In genomic region chr3:39255503-39256325, GRCh38 we compare ENCODE assay signal across 8 cellular contexts. TPM values are rescaled to one million over a fixed set of nuclear protein-coding genes. Genes with fewer than 3 reads are reported as not detected.
A peak's percentile ranks its signal among the peaks of the same experiment; 100 is the strongest.
DNase-seq lines count a peak whose midpoint lies in the region; ATAC-seq and TF ChIP-seq lines count a peak whose summit lies in the region.

No MANE protein-coding gene starts in this region.

- BruUV-seq in OCI-LY7 (replicated peaks; lab: Mats Ljungman, UMichigan): TSS peak; percentile 89

- H3K36me3 ChIP-seq in OCI-LY7 (ENCODE audit: insufficient read depth, low read length): no peaks in the 10 kb centered on the region

- H3K9me2 ChIP-seq in OCI-LY7 (ENCODE audit: insufficient read depth, low read length): no peaks in the 10 kb centered on the region

- H3K4me1 ChIP-seq in OCI-LY7 (ENCODE audit: insufficient read depth, low read length, poor library complexity, severe bottlenecking): peaks cover 59% of the 10 kb centered on the region

- H3K4me3 ChIP-seq in OCI-LY7 (ENCODE audit: low read depth, low read length, poor library complexity, severe bottlenecking): peak overlapping the region; percentile 45

- no peaks in the 10 kb centered on the region for H3K79me2 ChIP-seq in OCI-LY7 (ENCODE audit: insufficient read depth, low read depth, low read length)

- no peaks in the 10 kb centered on the region for H3K9me3 ChIP-seq in OCI-LY7 (ENCODE audit: low read length)

- POLR2A ChIA-PET in OCI-LY7 (lab: Charles Lee): interaction anchor here (0.5 to 2.0 kb wide), 11 partner anchors 11 to 71 kb away, joined by 3 to 11 read pairs (median 4); partner anchors contain the start of gene CX3CR1

- H4K20me1 ChIP-seq in OCI-LY7 (ENCODE audit: insufficient read depth, low read length): no peaks in the 10 kb centered on the region

- H3K36me3 Mint-ChIP-seq in activated naive CD4-positive, alpha-beta T cell treated with anti-CD3 and anti-CD28 coated beads, Interleukin-2, amount 10 ng/mL, durations not matched to agents 7 days and 5 days: no peaks in the 10 kb centered on the region
- H3K36me3 Mint-ChIP-seq in activated CD8-positive, alpha-beta memory T cell treated with anti-CD3 and anti-CD28 coated beads, Interleukin-2, amount 10 ng/mL, durations not matched to agents 7 days and 5 days: no peaks in the 10 kb centered on the region

- H3K4me2 ChIP-seq in OCI-LY7 (ENCODE audit: low read length): peak overlapping the region; percentile 77

- peaks cover 49% of the 10 kb centered on the region for H3K27me3 Mint-ChIP-seq in activated naive CD4-positive, alpha-beta T cell treated with anti-CD3 and anti-CD28 coated beads, Interleukin-2, amount 10 ng/mL, durations not matched to agents 7 days and 5 days
- peaks cover 32% of the 10 kb centered on the region for H3K27me3 Mint-ChIP-seq in activated CD8-positive, alpha-beta memory T cell treated with anti-CD3 and anti-CD28 coated beads, Interleukin-2, amount 10 ng/mL, durations not matched to agents 7 days and 5 days

- no peaks in the 10 kb centered on the region for H3K9me3 Mint-ChIP-seq in activated naive CD4-positive, alpha-beta T cell treated with anti-CD3 and anti-CD28 coated beads, Interleukin-2, amount 10 ng/mL, durations not matched to agents 7 days and 5 days
- H3K9me3 Mint-ChIP-seq in activated CD8-positive, alpha-beta memory T cell treated with anti-CD3 and anti-CD28 coated beads, Interleukin-2, amount 10 ng/mL, durations not matched to agents 7 days and 5 days (ENCODE audit: low read depth): no peaks in the 10 kb centered on the region

- TF ChIP-seq CTCF in OCI-LY7 (conservative IDR thresholded peaks at IDR 0.05; ENCODE audit: low read length): no peak

- peak overlapping the region; percentile 35 for H3K27ac Mint-ChIP-seq in activated naive CD4-positive, alpha-beta T cell treated with anti-CD3 and anti-CD28 coated beads, Interleukin-2, amount 10 ng/mL, durations not matched to agents 7 days and 5 days
- H3K27ac Mint-ChIP-seq in activated CD8-positive, alpha-beta memory T cell treated with anti-CD3 and anti-CD28 coated beads, Interleukin-2, amount 10 ng/mL, durations not matched to agents 7 days and 5 days: no peak overlapping the region

- H3K27ac ChIP-seq in OCI-LY7 (ENCODE audit: low read depth, low read length, poor library complexity, severe bottlenecking): peak overlapping the region; percentile 91

- no peak overlapping the region for H3K4me3 Mint-ChIP-seq in activated naive CD4-positive, alpha-beta T cell treated with anti-CD3 and anti-CD28 coated beads, Interleukin-2, amount 10 ng/mL, durations not matched to agents 7 days and 5 days
- no peak overlapping the region for H3K4me3 Mint-ChIP-seq in activated CD8-positive, alpha-beta memory T cell treated with anti-CD3 and anti-CD28 coated beads, Interleukin-2, amount 10 ng/mL, durations not matched to agents 7 days and 5 days

- in situ Hi-C loops in ACHN (cut with HindIII; ENCODE audit: low pct_ligation_motif_present, low pct_unique_long_range_greater_than_20kb, low sequenced_read_pairs): no loop called here

- no peak for DNase-seq in activated naive CD4-positive, alpha-beta T cell treated with anti-CD3 and anti-CD28 coated beads, Interleukin-2, amount 10 ng/mL, durations not matched to agents 7 days and 5 days
- DNase-seq in activated naive CD4-positive, alpha-beta T cell treated with anti-CD3 and anti-CD28 coated beads, Interleukin-2, amount 50 U/mL, for 16 hours: no peak
- DNase-seq in OCI-LY7 (ENCODE audit: low spot score): peak; percentile 95
- peak; percentile 79 for DNase-seq in medulla oblongata (ENCODE audit: extremely low spot score)
- no peak for DNase-seq in islet precursor cell
- no peak for DNase-seq in ACHN
- DNase-seq in activated CD8-positive, alpha-beta memory T cell treated with anti-CD3 and anti-CD28 coated beads, Interleukin-2, amount 10 ng/mL, durations not matched to agents 7 days and 5 days: no peak

- H3K4me1 Mint-ChIP-seq in activated naive CD4-positive, alpha-beta T cell treated with anti-CD3 and anti-CD28 coated beads, Interleukin-2, amount 10 ng/mL, durations not matched to agents 7 days and 5 days: peaks cover 26% of the 10 kb centered on the region
- H3K4me1 Mint-ChIP-seq in activated CD8-positive, alpha-beta memory T cell treated with anti-CD3 and anti-CD28 coated beads, Interleukin-2, amount 10 ng/mL, durations not matched to agents 7 days and 5 days: peaks cover 31% of the 10 kb centered on the region

- CTCF ChIA-PET in activated naive CD4-positive, alpha-beta T cell treated with anti-CD3 and anti-CD28 coated beads, Interleukin-2, amount 10 ng/mL, durations not matched to agents 7 days and 5 days (lab: Charles Lee): no interaction called here
- CTCF ChIA-PET in OCI-LY7 (lab: Charles Lee; ENCODE audit: unreplicated experiment): interaction anchor here (0.9 to 1.2 kb wide), 3 partner anchors 10 to 39 kb away, joined by 3 to 8 read pairs (median 4); no protein-coding TSS in a partner anchor
- CTCF ChIA-PET in activated CD8-positive, alpha-beta memory T cell treated with anti-CD3 and anti-CD28 coated beads, Interleukin-2, amount 10 ng/mL, durations not matched to agents 7 days and 5 days (lab: Charles Lee): no interaction called here

- H2AFZ ChIP-seq in OCI-LY7 (ENCODE audit: low read length): peak overlapping the region; percentile 91

- intact Hi-C loops in OCI-LY7 (cut with micrococcal nuclease; ENCODE audit: unreplicated experiment): loop anchor here (2.0 kb wide), 2 partner anchors 27 to 33 kb away; no protein-coding TSS in a partner anchor

- ATAC-seq in HG02884 (IDR thresholded peaks at IDR 0.05; ENCODE audit: unreplicated experiment): peak; percentile 98
- ATAC-seq in activated CD8-positive, alpha-beta memory T cell treated with anti-CD3 and anti-CD28 coated beads, Interleukin-2, amount 10 ng/mL, durations not matched to agents 7 days and 5 days: no peak

RNA-seq across cellular contexts. Expression of gene CX3CR1, which starts 24.1 kb away (rescaled TPM):
- not detected in 2 replicates for total RNA-seq in OCI-LY7 (2014; rRNA removed; shearing (Covaris generic))
- total RNA-seq in OCI-LY7 (2022): 0.13 TPM in 1 of 2 replicates, not detected in the other
- total RNA-seq in activated CD8-positive, alpha-beta memory T cell treated with anti-CD3 and anti-CD28 coated beads, Interleukin-2, amount 10 ng/mL, durations not matched to agents 7 days and 5 days: 1 to 10 TPM in 1 of 2 experiments, under 1 TPM in 1; 0.41 to 3.7 TPM

Comparison
In these comparisons a context has a peak if more than half of its experiments do, and no peak if none do; other contexts are left out.
1. DNase-seq: peak in OCI-LY7 (single experiment) and medulla oblongata (single experiment); none in activated naive CD4-positive, alpha-beta T cell treated with anti-CD3 and anti-CD28 coated beads, Interleukin-2, amount 10 ng/mL, durations not matched to agents 7 days and 5 days (single experiment), activated naive CD4-positive, alpha-beta T cell treated with anti-CD3 and anti-CD28 coated beads, Interleukin-2, amount 50 U/mL, for 16 hours (single experiment), islet precursor cell (single experiment), ACHN (single experiment) and activated CD8-positive, alpha-beta memory T cell treated with anti-CD3 and anti-CD28 coated beads, Interleukin-2, amount 10 ng/mL, durations not matched to agents 7 days and 5 days (single experiment).